In genomic region chr16:90004577-90004976, GRCh38 we compare ENCODE assay signal across 1 cellular context.
TF ChIP-seq lines count a peak whose summit lies in the region.

No MANE protein-coding gene starts in this region.

TF ChIP-seq in HepG2, 621 proteins besides CTCF, POLR2A, EP300 and RAD21 (continued from another document):
- TF ChIP-seq, protein P1, sequence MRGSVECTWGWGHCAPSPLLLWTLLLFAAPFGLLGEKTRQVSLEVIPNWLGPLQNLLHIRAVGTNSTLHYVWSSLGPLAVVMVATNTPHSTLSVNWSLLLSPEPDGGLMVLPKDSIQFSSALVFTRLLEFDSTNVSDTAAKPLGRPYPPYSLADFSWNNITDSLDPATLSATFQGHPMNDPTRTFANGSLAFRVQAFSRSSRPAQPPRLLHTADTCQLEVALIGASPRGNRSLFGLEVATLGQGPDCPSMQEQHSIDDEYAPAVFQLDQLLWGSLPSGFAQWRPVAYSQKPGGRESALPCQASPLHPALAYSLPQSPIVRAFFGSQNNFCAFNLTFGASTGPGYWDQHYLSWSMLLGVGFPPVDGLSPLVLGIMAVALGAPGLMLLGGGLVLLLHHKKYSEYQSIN (CRISPR knock-in tag; IDR thresholded peaks at IDR 0.05; ENCODE audit: borderline replicate concordance): no peak
